28 cellular contexts compared by ENCODE assay signal in the genomic region with DNA sequence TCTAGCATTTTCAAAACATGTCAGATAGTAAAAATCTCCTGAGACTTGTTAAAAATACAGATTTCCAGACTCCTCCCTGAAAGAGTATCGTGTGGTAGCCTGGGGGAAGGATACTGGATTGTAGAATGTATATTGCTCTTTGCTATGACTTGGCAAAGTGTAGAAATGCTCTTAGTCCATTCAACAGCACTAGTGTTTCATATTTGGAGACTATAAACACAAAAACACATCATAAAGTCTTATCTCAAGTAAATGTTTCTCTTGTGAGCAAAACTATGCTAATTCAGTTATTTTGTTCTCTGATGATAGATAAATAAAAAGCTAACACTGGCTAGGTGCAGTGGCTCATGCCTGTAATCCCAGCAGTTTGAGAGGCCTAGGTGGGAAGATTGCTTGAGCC.
"Had no signal": no experiment of that assay in that cellular context is flagged by ENCODE, and none has a peak within 500 bp of the region (broad histone marks: within the 10 kb centered on the region; RNA-seq: fewer than 3 reads in every experiment).

No MANE protein-coding gene starts in this region.

- H3K27ac ChIP-seq: coronary artery, epithelial cell of prostate, gastrocnemius medialis, left lung, neutrophil, parathyroid adenoma, right lobe of liver, stomach, thyroid gland had no signal

- H3K36me3 Mint-ChIP-seq: mesothelial cell of epicardium; naive B cell; natural killer cell treated with Interleukin-12 subunit alpha and Interleukin-12 subunit beta and Interleukin-15 and Interleukin-18, amount 100 ng/mL, for 72 hours; stimulated activated effector memory CD8-positive, alpha-beta T cell treated with anti-CD3 and anti-CD28 coated beads, Interleukin-12 subunit alpha, Interleukin-12 subunit beta, amount 100 ng/mL, for 72 hours; type B pancreatic cell had no signal

- H3K36me3 ChIP-seq: gastrocnemius medialis, left lung, neutrophil, right lobe of liver, stomach, thyroid gland had no signal

- H3K9ac ChIP-seq: parathyroid adenoma had no signal

- H3K4me3 Mint-ChIP-seq: endodermal cell; mesothelial cell of epicardium; naive B cell; natural killer cell treated with Interleukin-12 subunit alpha and Interleukin-12 subunit beta and Interleukin-15 and Interleukin-18, amount 100 ng/mL, for 72 hours; neural crest cell; stimulated activated effector memory CD8-positive, alpha-beta T cell treated with anti-CD3 and anti-CD28 coated beads, Interleukin-12 subunit alpha, Interleukin-12 subunit beta, amount 100 ng/mL, for 72 hours; type B pancreatic cell had no signal

- ATAC-seq: esophagus mucosa; gastrocnemius medialis; left cardiac atrium; left lung; mucosa of descending colon; natural killer cell treated with Interleukin-12 subunit alpha and Interleukin-12 subunit beta and Interleukin-15 and Interleukin-18, amount 100 ng/mL, for 72 hours; right lobe of liver; stimulated activated effector memory CD8-positive, alpha-beta T cell treated with anti-CD3 and anti-CD28 coated beads, Interleukin-12 subunit alpha, Interleukin-12 subunit beta, amount 100 ng/mL, for 72 hours had no signal

- H3K27me3 Mint-ChIP-seq: naive B cell; natural killer cell treated with Interleukin-12 subunit alpha and Interleukin-12 subunit beta and Interleukin-15 and Interleukin-18, amount 100 ng/mL, for 72 hours; progenitor cell of endocrine pancreas; type B pancreatic cell had no signal

- H2AFZ ChIP-seq: parathyroid adenoma had no signal

- H3K4me3 ChIP-seq: coronary artery, gastrocnemius medialis, left lung, mucosa of descending colon, right lobe of liver, stomach, thyroid gland had no signal

- H3K27ac Mint-ChIP-seq: endodermal cell; mesothelial cell of epicardium; naive B cell; natural killer cell treated with Interleukin-12 subunit alpha and Interleukin-12 subunit beta and Interleukin-15 and Interleukin-18, amount 100 ng/mL, for 72 hours; progenitor cell of endocrine pancreas; stimulated activated effector memory CD8-positive, alpha-beta T cell treated with anti-CD3 and anti-CD28 coated beads, Interleukin-12 subunit alpha, Interleukin-12 subunit beta, amount 100 ng/mL, for 72 hours; type B pancreatic cell had no signal

- H3K27me3 ChIP-seq: gastrocnemius medialis, left lung, neutrophil, right lobe of liver, stomach, thyroid gland had no signal

- H3K4me1 Mint-ChIP-seq: endodermal cell; naive B cell; neural crest cell; stimulated activated effector memory CD8-positive, alpha-beta T cell treated with anti-CD3 and anti-CD28 coated beads, Interleukin-12 subunit alpha, Interleukin-12 subunit beta, amount 100 ng/mL, for 72 hours had no signal

- H3K4me1 ChIP-seq: gastrocnemius medialis, parathyroid adenoma, right lobe of liver, stomach, thyroid gland had no signal

- H3K9me3 Mint-ChIP-seq: endodermal cell; natural killer cell treated with Interleukin-12 subunit alpha and Interleukin-12 subunit beta and Interleukin-15 and Interleukin-18, amount 100 ng/mL, for 72 hours; stimulated activated effector memory CD8-positive, alpha-beta T cell treated with anti-CD3 and anti-CD28 coated beads, Interleukin-12 subunit alpha, Interleukin-12 subunit beta, amount 100 ng/mL, for 72 hours; type B pancreatic cell had no signal

- DNase-seq: endodermal cell; foreskin fibroblast; gastrocnemius medialis; head of caudate nucleus; left cardiac atrium; left lung; mesenchymal stem cell; mucosa of descending colon; naive B cell; right lobe of liver; small intestine; stimulated activated CD4-positive, alpha-beta T cell treated with anti-CD3 and anti-CD28 coated beads, Interleukin-12 subunit alpha, Interleukin-12 subunit beta, amount 100 ng/mL, for 4 hours; stimulated activated CD4-positive, alpha-beta T cell treated with anti-CD3 and anti-CD28 coated beads, Interleukin-2, amount 100 ng/mL, for 24 hours; stimulated activated CD4-positive, alpha-beta T cell treated with anti-CD3 and anti-CD28 coated beads, Interleukin-4, amount 100 ng/mL, for 24 hours; stimulated activated naive CD4-positive, alpha-beta T cell treated with Interleukin-2 at 50 U/mL for 16 hours; stomach; thyroid gland had no signal

- H3K79me2 ChIP-seq: parathyroid adenoma had no signal

- H3K9me3 ChIP-seq: gastrocnemius medialis, left lung, mucosa of descending colon, neutrophil, right lobe of liver, stomach, thyroid gland had no signal
